Comparison of ENCODE assay signal across 8 cellular contexts in genomic region chr1:21622466-21623315, GRCh38. TPM values are rescaled to one million over a fixed set of nuclear protein-coding genes. Genes with fewer than 3 reads are reported as not detected.
DNase-seq lines count a peak whose midpoint lies in the region; ATAC-seq and TF ChIP-seq lines count a peak whose summit lies in the region.

No MANE protein-coding gene starts in this region.

- peaks cover 24% of the 10 kb centered on the region for H3K27me3 Mint-ChIP-seq in CD4-positive, alpha-beta T cell
- peaks cover 43% of the 10 kb centered on the region for H3K27me3 Mint-ChIP-seq in activated naive CD8-positive, alpha-beta T cell treated with anti-CD3 and anti-CD28 coated beads for 36 hours

- no peak overlapping the region for H3K27ac ChIP-seq in CD4-positive, alpha-beta T cell (ENCODE audit: low read depth, low read length)

- DNase-seq in CD4-positive, alpha-beta T cell, result peak in 9 of 10 experiments; percentile 7 to 55 (median 40)
- DNase-seq in NT2/D1 (ENCODE audit: low read depth, low spot score), result no peak
- peak; percentile 66 for DNase-seq in activated naive CD8-positive, alpha-beta T cell treated with anti-CD3 and anti-CD28 coated beads for 36 hours
- DNase-seq in kidney glomerular epithelial cell (lab: John Stamatoyannopoulos, UW), result peak; percentile 51
- DNase-seq in stimulated activated CD8-positive, alpha-beta memory T cell treated with anti-CD3 and anti-CD28 coated beads, Interleukin-12 subunit alpha, Interleukin-12 subunit beta, amount 100 ng/mL, for 4 hours (ENCODE audit: low read depth), result peak; percentile 19
- no peak for DNase-seq in KG1 (lab: John Stamatoyannopoulos, UW)

- H3K9me3 Mint-ChIP-seq in CD4-positive, alpha-beta T cell, result no peaks in the 10 kb centered on the region
- H3K9me3 Mint-ChIP-seq in activated naive CD8-positive, alpha-beta T cell treated with anti-CD3 and anti-CD28 coated beads for 36 hours, result no peaks in the 10 kb centered on the region

- peak overlapping the region; percentile 59 for H3K4me3 Mint-ChIP-seq in CD4-positive, alpha-beta T cell
- H3K4me3 Mint-ChIP-seq in activated naive CD8-positive, alpha-beta T cell treated with anti-CD3 and anti-CD28 coated beads for 36 hours, result peak overlapping the region; percentile 61

- POLR2A ChIA-PET in CD4-positive, alpha-beta T cell (lab: Charles Lee), result no interaction called here

- H3K4me3 ChIP-seq in NT2/D1 (ENCODE audit: insufficient read length, low read depth), result peak overlapping the region; percentile 34

- ATAC-seq in CD4-positive, alpha-beta T cell (ENCODE audit: poor library complexity), result peak; percentile 74
- ATAC-seq in GM21447 (IDR thresholded peaks at IDR 0.05; ENCODE audit: unreplicated experiment), result no peak
- no peak for ATAC-seq in GM19452 (IDR thresholded peaks at IDR 0.05; ENCODE audit: unreplicated experiment)

- no peaks in the 10 kb centered on the region for H3K9me3 ChIP-seq in CD4-positive, alpha-beta T cell (ENCODE audit: control insufficient read depth, low read length)
- H3K9me3 ChIP-seq in NT2/D1 (ENCODE audit: insufficient read depth, low read length), result no peaks in the 10 kb centered on the region

- intact Hi-C loops in CD4-positive, alpha-beta T cell (cut with DNase I, micrococcal nuclease), result no loop called here

- peaks cover 18% of the 10 kb centered on the region for H3K27me3 ChIP-seq in CD4-positive, alpha-beta T cell (ENCODE audit: control insufficient read depth, insufficient read depth, low read length)
- peaks cover 14% of the 10 kb centered on the region for H3K27me3 ChIP-seq in NT2/D1 (ENCODE audit: insufficient read depth, insufficient read length)

- peaks cover 15% of the 10 kb centered on the region for H3K4me1 ChIP-seq in NT2/D1 (ENCODE audit: insufficient read depth, insufficient read length)

- CTCF ChIA-PET in CD4-positive, alpha-beta T cell (lab: Charles Lee), result no interaction called here

- no peak overlapping the region for H3K27ac Mint-ChIP-seq in CD4-positive, alpha-beta T cell
- H3K27ac Mint-ChIP-seq in activated naive CD8-positive, alpha-beta T cell treated with anti-CD3 and anti-CD28 coated beads for 36 hours, result no peak overlapping the region

- peak overlapping the region; percentile 56 for H3K9ac ChIP-seq in NT2/D1 (ENCODE audit: insufficient read length, low read depth)

- H3K4me1 Mint-ChIP-seq in CD4-positive, alpha-beta T cell (ENCODE audit: low read depth), result peaks cover 4% of the 10 kb centered on the region
- H3K4me1 Mint-ChIP-seq in activated naive CD8-positive, alpha-beta T cell treated with anti-CD3 and anti-CD28 coated beads for 36 hours, result peaks cover 1% of the 10 kb centered on the region

- H3K36me3 Mint-ChIP-seq in CD4-positive, alpha-beta T cell (ENCODE audit: low read depth), result no peaks in the 10 kb centered on the region
- H3K36me3 Mint-ChIP-seq in activated naive CD8-positive, alpha-beta T cell treated with anti-CD3 and anti-CD28 coated beads for 36 hours, result no peaks in the 10 kb centered on the region

- H3K36me3 ChIP-seq in NT2/D1 (ENCODE audit: insufficient read depth, insufficient read length, low read length), result no peaks in the 10 kb centered on the region

- TF ChIP-seq CTCF in CD4-positive, alpha-beta T cell (IDR thresholded peaks at IDR 0.05), result no peak

RNA-seq across cellular contexts. Expression of gene RAP1GAP, which starts 46.5 kb away (rescaled TPM):
- under 1 TPM; 0.20 to 0.44 TPM for total RNA-seq in CD4-positive, alpha-beta T cell
- total RNA-seq in activated naive CD8-positive, alpha-beta T cell treated with anti-CD3 and anti-CD28 coated beads for 36 hours, result 1 to 10 TPM in 1 of 2 experiments, under 1 TPM in 1; 0.66 to 1.3 TPM

Comparison
In these comparisons a context has a peak if more than half of its experiments do, and no peak if none do; other contexts are left out.
1. DNase-seq: peak in CD4-positive, alpha-beta T cell (9 of 10), activated naive CD8-positive, alpha-beta T cell treated with anti-CD3 and anti-CD28 coated beads for 36 hours (single experiment), kidney glomerular epithelial cell (single experiment) and stimulated activated CD8-positive, alpha-beta memory T cell treated with anti-CD3 and anti-CD28 coated beads, Interleukin-12 subunit alpha, Interleukin-12 subunit beta, amount 100 ng/mL, for 4 hours (single experiment); none in NT2/D1 (single experiment) and KG1 (single experiment).